Comparison of ENCODE assay signal across 27 cellular contexts in the genomic region with DNA sequence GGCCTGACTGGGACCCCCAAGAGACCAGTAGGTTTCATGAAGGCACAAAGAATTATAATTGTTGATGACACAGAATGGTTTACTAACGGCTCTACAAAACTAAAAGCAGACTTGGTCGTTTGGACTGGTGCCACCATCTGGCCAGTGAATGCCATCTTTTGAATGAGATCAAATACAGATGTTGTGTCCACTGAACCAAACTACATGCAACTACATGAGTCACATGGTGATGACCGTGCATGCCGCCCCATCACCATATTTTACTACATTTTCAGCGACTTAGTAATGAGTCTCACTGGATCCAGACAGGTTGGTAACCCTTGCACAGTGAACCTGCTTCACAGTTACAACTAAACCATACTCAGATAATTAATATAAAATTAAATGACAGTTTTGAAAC.
DNase-seq lines count a peak whose midpoint lies in the region; ATAC-seq and TF ChIP-seq lines count a peak whose summit lies in the region.
"Had no signal": no experiment of that assay in that cellular context is flagged by ENCODE, and none has a peak within 500 bp of the region (broad histone marks: within the 10 kb centered on the region; RNA-seq: fewer than 3 reads in every experiment).

No MANE protein-coding gene starts in this region.

- DNase-seq in AG08395 (ENCODE audit: low spot score) (peak; percentile 60), GM03348 (ENCODE audit: low spot score) (peak; percentile 4), HT-29 (ENCODE audit: low spot score) (peak; percentile 15), SK-MEL-5 (ENCODE audit: low read depth, low spot score) (peak; percentile 20), SHP77 treated with DMSO at 0.1 percent for 48 hours (lab: John Stamatoyannopoulos, UW) (no peak), mammary epithelial cell (no peak), NCI-H2107 (lab: John Stamatoyannopoulos, UW) (no peak)
- DNase-seq in activated naive CD4-positive, alpha-beta T cell treated with anti-CD3 and anti-CD28 coated beads, Interleukin-2, amount 50 U/mL, for 72 hours (ENCODE audit: low spot score in 2 of 2) = no peak
- DNase-seq: activated CD4-positive, alpha-beta T cell treated with anti-CD3 and anti-CD28 coated beads, Interleukin-2, amount 50 U/mL, for 48 hours; activated CD4-positive, CD25-positive, alpha-beta regulatory T cell; activated CD8-positive, alpha-beta memory T cell treated with anti-CD3 and anti-CD28 coated beads, Interleukin-2, amount 50 U/mL, for 48 hours; activated effector memory CD4-positive, alpha-beta T cell treated with Interleukin-2 at 50 U/mL for 16 hours; CD4-positive, alpha-beta memory T cell; colonic mucosa; DND-41; endodermal cell; kidney glomerular epithelial cell; NCI-H2081; NCI-H446 treated with DMSO at 0.1 percent for 48 hours; NK-92 treated with Interleukin-12 subunit alpha and Interleukin-12 subunit beta, amount 100 ng/mL, for 24 hours; small intestine had no signal

- H3K36me3 ChIP-seq in mammary epithelial cell (ENCODE audit: insufficient read depth, low read length) = no peaks in the 10 kb centered on the region
- H3K36me3 ChIP-seq: breast epithelium, colonic mucosa, HAP-1, prostate gland, suprapubic skin had no signal

- TF ChIP-seq CTCF in mammary epithelial cell (conservative IDR thresholded peaks at IDR 0.05 in 1 of 2, IDR thresholded peaks at IDR 0.05 in 1 of 2; ENCODE audit: extremely low read depth in 1 of 2, insufficient read depth in 1 of 2, low read depth in 1 of 2, low read length in 2 of 2) = no peak

- dilution Hi-C loops in mammary epithelial cell (cut with HindIII; ENCODE audit: low sequenced_read_pairs) = no loop called here

- H3K36me3 Mint-ChIP-seq in activated naive CD4-positive, alpha-beta T cell treated with anti-CD3 and anti-CD28 coated beads, Interleukin-2, amount 50 U/mL, for 72 hours = no peaks in the 10 kb centered on the region
- H3K36me3 Mint-ChIP-seq: CD4-positive, alpha-beta memory T cell; stimulated activated memory B cell treated with anti-CD40 and anti-IgM and Interleukin-4, amounts not matched to agents 10 μg/mL and 1 μg/mL and 100 μg/mL, for 72 hours had no signal

- no peaks in the 10 kb centered on the region for H3K9me3 ChIP-seq in mammary epithelial cell (replicated peaks; ENCODE audit: insufficient read depth, low read length)
- H3K9me3 ChIP-seq: breast epithelium, colonic mucosa, HAP-1, prostate gland, suprapubic skin had no signal

- in situ Hi-C loops in SK-MEL-5 (cut with HindIII; ENCODE audit: low pct_unique_long_range_greater_than_20kb, low sequenced_read_pairs) (no loop called here), mammary epithelial cell (cut with MboI; ENCODE audit: low sequenced_read_pairs in 2 of 2) (no loop called here)

- H3K79me2 ChIP-seq in mammary epithelial cell (ENCODE audit: insufficient read depth, low read length) = no peaks in the 10 kb centered on the region

- no peaks in the 10 kb centered on the region for H4K20me1 ChIP-seq in mammary epithelial cell (ENCODE audit: insufficient read depth, low read length)

- H3K4me2 ChIP-seq in mammary epithelial cell (ENCODE audit: insufficient read depth, low read depth, low read length) = no peak overlapping the region
- H3K4me2 ChIP-seq: KMS-11 had no signal

- BruUV-seq in mammary epithelial cell (replicated peaks; lab: Mats Ljungman, UMichigan) = no TSS peak

- H3K9me3 Mint-ChIP-seq in activated naive CD4-positive, alpha-beta T cell treated with anti-CD3 and anti-CD28 coated beads, Interleukin-2, amount 50 U/mL, for 72 hours = peaks cover 0 to 4% of the 10 kb centered on the region in 2 donors
- H3K9me3 Mint-ChIP-seq: endodermal cell; stimulated activated memory B cell treated with anti-CD40 and anti-IgM and Interleukin-4, amounts not matched to agents 10 μg/mL and 1 μg/mL and 100 μg/mL, for 72 hours had no signal

- ATAC-seq in activated naive CD4-positive, alpha-beta T cell treated with anti-CD3 and anti-CD28 coated beads, Interleukin-2, amount 50 U/mL, for 72 hours = no peak
- ATAC-seq: stimulated activated memory B cell treated with anti-CD40 and anti-IgM and Interleukin-4, amounts not matched to agents 10 μg/mL and 1 μg/mL and 100 μg/mL, for 72 hours had no signal

- no peak overlapping the region for H3K9ac ChIP-seq in mammary epithelial cell (ENCODE audit: insufficient read depth, low read length)
- H3K9ac ChIP-seq: KMS-11 had no signal

- no peak overlapping the region for H3K4me3 ChIP-seq in mammary epithelial cell (replicated peaks in 1 of 3; ENCODE audit: insufficient read depth in 1 of 3, low read depth in 2 of 3, low read length in 3 of 3)
- H3K4me3 ChIP-seq: breast epithelium, colonic mucosa, HAP-1, prostate gland, suprapubic skin had no signal

- intact Hi-C loops in mammary epithelial cell (cut with micrococcal nuclease) = no loop called here

- no peaks in the 10 kb centered on the region for H3K4me1 ChIP-seq in mammary epithelial cell (ENCODE audit: insufficient read depth, low read length)
- H3K4me1 ChIP-seq: breast epithelium, colonic mucosa, HAP-1, prostate gland had no signal

- WGBS in mammary epithelial cell (ENCODE audit: low coverage, missing lambda C conversion rate) = 84% methylated on average over 5 of the region's 5 CpGs

- H3K27ac ChIP-seq in mammary epithelial cell (ENCODE audit: insufficient read depth, low read depth, low read length) = no peak overlapping the region
- H3K27ac ChIP-seq: breast epithelium, colonic mucosa, KMS-11, prostate gland, suprapubic skin had no signal

- CTCF ChIA-PET in mammary epithelial cell (lab: Charles Lee; ENCODE audit: low non-redundant PET) = no interaction called here

- H3K27me3 ChIP-seq in mammary epithelial cell (ENCODE audit: insufficient read depth, low read length) = no peaks in the 10 kb centered on the region
- H3K27me3 ChIP-seq: breast epithelium, colonic mucosa, suprapubic skin had no signal

- H3K27ac Mint-ChIP-seq in activated naive CD4-positive, alpha-beta T cell treated with anti-CD3 and anti-CD28 coated beads, Interleukin-2, amount 50 U/mL, for 72 hours = no peak overlapping the region
- H3K27ac Mint-ChIP-seq: CD4-positive, alpha-beta memory T cell; endodermal cell; stimulated activated memory B cell treated with anti-CD40 and anti-IgM and Interleukin-4, amounts not matched to agents 10 μg/mL and 1 μg/mL and 100 μg/mL, for 72 hours had no signal

- no peak overlapping the region for H2AFZ ChIP-seq in mammary epithelial cell (ENCODE audit: low read depth, low read length)

Comparison
In these comparisons a context has a peak if more than half of its experiments do, and no peak if none do; other contexts are left out.
1. DNase-seq: peak in AG08395 (single experiment), GM03348 (single experiment), HT-29 (single experiment) and SK-MEL-5 (single experiment); none in activated naive CD4-positive, alpha-beta T cell treated with anti-CD3 and anti-CD28 coated beads, Interleukin-2, amount 50 U/mL, for 72 hours (0 of 2), SHP77 treated with DMSO at 0.1 percent for 48 hours (single experiment), mammary epithelial cell (single experiment) and NCI-H2107 (single experiment).